In the genomic region with DNA sequence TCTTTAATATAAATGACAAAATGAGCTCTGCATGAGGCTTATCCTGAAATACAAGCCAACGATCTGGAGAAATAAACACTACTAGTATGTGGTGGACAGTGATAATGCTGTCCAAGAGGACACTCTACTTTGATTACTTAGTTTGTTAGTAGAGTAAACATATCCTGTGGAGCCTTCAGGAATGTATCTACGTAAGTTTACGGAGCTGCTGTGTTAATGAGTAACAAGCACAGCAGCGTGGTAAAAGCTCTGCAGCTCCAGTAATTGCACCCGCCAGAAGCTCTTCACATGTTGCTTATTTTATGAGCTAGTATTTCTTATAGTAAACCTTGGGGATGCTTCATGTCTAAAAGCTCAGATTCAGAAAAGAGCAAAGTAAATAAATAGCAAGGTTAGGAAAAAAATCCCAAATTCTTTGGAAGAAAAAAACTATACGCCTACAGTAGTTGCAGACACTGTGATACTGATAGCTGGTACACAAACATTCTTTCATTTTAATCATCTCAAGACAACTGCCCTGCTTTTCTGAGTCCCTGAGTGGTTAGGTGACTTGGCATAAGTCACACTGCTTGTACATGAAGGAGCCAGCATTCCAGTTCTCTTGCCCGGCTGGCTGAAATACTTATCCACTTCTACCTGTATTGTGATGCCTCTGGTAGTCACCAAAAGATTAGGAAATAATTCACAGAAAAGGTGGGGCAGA, we compare ENCODE assay signal across 9 cellular contexts. TPM values are rescaled to one million over a fixed set of nuclear protein-coding genes. Genes with fewer than 3 reads are reported as not detected.
A peak's percentile ranks its signal among the peaks of the same experiment; 100 is the strongest.
DNase-seq lines count a peak whose midpoint lies in the region; ATAC-seq and TF ChIP-seq lines count a peak whose summit lies in the region.
"Had no signal": no experiment of that assay in that cellular context is flagged by ENCODE, and none has a peak within 500 bp of the region (broad histone marks: within the 10 kb centered on the region; RNA-seq: fewer than 3 reads in every experiment).

No MANE protein-coding gene starts in this region.

- intact Hi-C loops in HCT116 (cut with micrococcal nuclease) (no loop called here), left cardiac atrium (cut with DNase I) (no loop called here), sciatic nerve (cut with DNase I) (no loop called here)

- no peak for TF ChIP-seq POLR2A in HCT116 (IDR thresholded peaks at IDR 0.05; ENCODE audit: borderline replicate concordance, extremely low read depth, insufficient read depth, insufficient read length)

- no peaks in the 10 kb centered on the region for H3K4me1 Mint-ChIP-seq in stimulated activated memory B cell treated with anti-CD40 and anti-IgM and Interleukin-4, amounts not matched to agents 10 μg/mL and 1 μg/mL and 100 μg/mL, for 72 hours

- CTCF ChIA-PET in HCT116 (lab: Charles Lee), result no interaction called here

- peaks cover 38% of the 10 kb centered on the region in 2 experiments for H3K4me1 ChIP-seq in HCT116 (ENCODE audit: control insufficient read depth in 1 of 2, insufficient read depth in 2 of 2, low read length in 2 of 2)

- no peak overlapping the region for H2AFZ ChIP-seq in HCT116 (ENCODE audit: low read depth, low read length, poor library complexity, severe bottlenecking)

- no peak overlapping the region for H3K4me3 ChIP-seq in HCT116 (replicated peaks in 1 of 2; ENCODE audit: low read depth in 1 of 2, low read length in 2 of 2)

- H3K9me3 ChIP-seq in HCT116 (ENCODE audit: control insufficient read depth in 1 of 2, insufficient read depth in 1 of 2, low read depth in 1 of 2, low read length in 2 of 2), result no peaks in the 10 kb centered on the region

- BruUV-seq in HCT116 (replicated peaks; lab: Mats Ljungman, UMichigan), result no TSS peak

- RAD21 ChIA-PET in HCT116 (lab: Charles Lee; ENCODE audit: low non-redundant PET in 1 of 2, low total read pairs in 2 of 2, uncharacterized antibody in 2 of 2, unreplicated experiment in 2 of 2), result interaction anchor here in 1 of 2 experiments (0.7 kb wide), 1 partner anchor 91 kb away, joined by 3 read pairs; no protein-coding TSS in a partner anchor

- H3K36me3 Mint-ChIP-seq in stimulated activated memory B cell treated with anti-CD40 and anti-IgM and Interleukin-4, amounts not matched to agents 10 μg/mL and 1 μg/mL and 100 μg/mL, for 72 hours, result no peaks in the 10 kb centered on the region

- no peaks in the 10 kb centered on the region for H3K27me3 Mint-ChIP-seq in stimulated activated memory B cell treated with anti-CD40 and anti-IgM and Interleukin-4, amounts not matched to agents 10 μg/mL and 1 μg/mL and 100 μg/mL, for 72 hours

- POLR2A ChIA-PET in HCT116 (lab: Charles Lee), result no interaction called here

- H3K36me3 ChIP-seq in HCT116 (ENCODE audit: control insufficient read depth in 1 of 2, insufficient read depth in 2 of 2, low read length in 2 of 2), result no peaks in the 10 kb centered on the region

- no peak for TF ChIP-seq CTCF in HCT116 (IDR thresholded peaks at IDR 0.05 in 2 of 3, conservative IDR thresholded peaks at IDR 0.05 in 1 of 3; ENCODE audit: borderline replicate concordance in 1 of 3, insufficient read depth in 1 of 3, low read depth in 2 of 3, low read length in 2 of 3)

- no peak overlapping the region for H3K9ac ChIP-seq in HCT116 (ENCODE audit: low read length)

- no peak for DNase-seq in HCT116 (ENCODE audit: low read depth, low spot score)
- DNase-seq in SW480 (ENCODE audit: low spot score), result peak; percentile 60
- no peak for DNase-seq in left cardiac atrium
- no peak for DNase-seq in sciatic nerve (ENCODE audit: low spot score)
- no peak for DNase-seq in activated CD8-positive, alpha-beta memory T cell treated with anti-CD3 and anti-CD28 coated beads for 24 hours
- DNase-seq: NCI-H187 treated with DMSO at 0.1 percent for 48 hours had no signal

- no peak overlapping the region for H3K4me3 Mint-ChIP-seq in stimulated activated memory B cell treated with anti-CD40 and anti-IgM and Interleukin-4, amounts not matched to agents 10 μg/mL and 1 μg/mL and 100 μg/mL, for 72 hours

- no peak for TF ChIP-seq RAD21 in HCT116 (IDR thresholded peaks at IDR 0.05; ENCODE audit: low read depth)

- H3K27ac Mint-ChIP-seq in stimulated activated memory B cell treated with anti-CD40 and anti-IgM and Interleukin-4, amounts not matched to agents 10 μg/mL and 1 μg/mL and 100 μg/mL, for 72 hours, result no peak overlapping the region

- H3K27me3 ChIP-seq in HCT116 (ENCODE audit: insufficient read depth, low read length), result no peaks in the 10 kb centered on the region

- no peaks in the 10 kb centered on the region for H3K9me3 Mint-ChIP-seq in stimulated activated memory B cell treated with anti-CD40 and anti-IgM and Interleukin-4, amounts not matched to agents 10 μg/mL and 1 μg/mL and 100 μg/mL, for 72 hours

- H3K9me2 ChIP-seq in HCT116 (ENCODE audit: insufficient read depth), result no peaks in the 10 kb centered on the region

- ATAC-seq in HCT116, result no peak
- ATAC-seq in left cardiac atrium, result peak; percentile 19 to 56
- ATAC-seq in sciatic nerve, result peak; percentile 25
- no peak for ATAC-seq in HG03460 (IDR thresholded peaks at IDR 0.05; ENCODE audit: unreplicated experiment)
- ATAC-seq in GM21529 (IDR thresholded peaks at IDR 0.05; ENCODE audit: unreplicated experiment), result no peak
- ATAC-seq in stimulated activated memory B cell treated with anti-CD40 and anti-IgM and Interleukin-4, amounts not matched to agents 10 μg/mL and 1 μg/mL and 100 μg/mL, for 72 hours, result no peak

- H3K27ac ChIP-seq in HCT116 (ENCODE audit: low read depth, low read length), result peak overlapping the region; percentile 33; the same call in 1 of the 2 replicates

- H3K79me2 ChIP-seq in HCT116 (ENCODE audit: insufficient read depth, low read length), result no peaks in the 10 kb centered on the region

- peak overlapping the region; percentile 22 for H3K4me2 ChIP-seq in HCT116 (ENCODE audit: low read length)

- H4K20me1 ChIP-seq in HCT116 (ENCODE audit: insufficient read depth), result no peaks in the 10 kb centered on the region

TF ChIP-seq in HCT116, 20 proteins besides CTCF, POLR2A, EP300 and RAD21:
- TF ChIP-seq TCF7L2 (IDR thresholded peaks at IDR 0.05; ENCODE audit: borderline replicate concordance, extremely low read depth, insufficient read depth, insufficient read length) (no peak), ZNF274 (IDR thresholded peaks at IDR 0.05; ENCODE audit: low read depth, low read length) (no peak), ATF3 (IDR thresholded peaks at IDR 0.05) (no peak), ZBTB33 (IDR thresholded peaks at IDR 0.05; ENCODE audit: extremely low read depth, insufficient replicate concordance, low read length) (no peak), YY1 (IDR thresholded peaks at IDR 0.05; ENCODE audit: extremely low read depth, insufficient replicate concordance, low read depth, low read length) (no peak)
- TF ChIP-seq, protein P1, sequence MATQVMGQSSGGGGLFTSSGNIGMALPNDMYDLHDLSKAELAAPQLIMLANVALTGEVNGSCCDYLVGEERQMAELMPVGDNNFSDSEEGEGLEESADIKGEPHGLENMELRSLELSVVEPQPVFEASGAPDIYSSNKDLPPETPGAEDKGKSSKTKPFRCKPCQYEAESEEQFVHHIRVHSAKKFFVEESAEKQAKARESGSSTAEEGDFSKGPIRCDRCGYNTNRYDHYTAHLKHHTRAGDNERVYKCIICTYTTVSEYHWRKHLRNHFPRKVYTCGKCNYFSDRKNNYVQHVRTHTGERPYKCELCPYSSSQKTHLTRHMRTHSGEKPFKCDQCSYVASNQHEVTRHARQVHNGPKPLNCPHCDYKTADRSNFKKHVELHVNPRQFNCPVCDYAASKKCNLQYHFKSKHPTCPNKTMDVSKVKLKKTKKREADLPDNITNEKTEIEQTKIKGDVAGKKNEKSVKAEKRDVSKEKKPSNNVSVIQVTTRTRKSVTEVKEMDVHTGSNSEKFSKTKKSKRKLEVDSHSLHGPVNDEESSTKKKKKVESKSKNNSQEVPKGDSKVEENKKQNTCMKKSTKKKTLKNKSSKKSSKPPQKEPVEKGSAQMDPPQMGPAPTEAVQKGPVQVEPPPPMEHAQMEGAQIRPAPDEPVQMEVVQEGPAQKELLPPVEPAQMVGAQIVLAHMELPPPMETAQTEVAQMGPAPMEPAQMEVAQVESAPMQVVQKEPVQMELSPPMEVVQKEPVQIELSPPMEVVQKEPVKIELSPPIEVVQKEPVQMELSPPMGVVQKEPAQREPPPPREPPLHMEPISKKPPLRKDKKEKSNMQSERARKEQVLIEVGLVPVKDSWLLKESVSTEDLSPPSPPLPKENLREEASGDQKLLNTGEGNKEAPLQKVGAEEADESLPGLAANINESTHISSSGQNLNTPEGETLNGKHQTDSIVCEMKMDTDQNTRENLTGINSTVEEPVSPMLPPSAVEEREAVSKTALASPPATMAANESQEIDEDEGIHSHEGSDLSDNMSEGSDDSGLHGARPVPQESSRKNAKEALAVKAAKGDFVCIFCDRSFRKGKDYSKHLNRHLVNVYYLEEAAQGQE (IDR thresholded peaks at IDR 0.05; ENCODE audit: low read depth), result no peak

RNA-seq across cellular contexts. Expression of gene CCDC34, which starts 32.7 kb away (rescaled TPM):
- total RNA-seq in HCT116 (2021; ENCODE audit: unreplicated experiment) (18.7 TPM), left cardiac atrium (1 to 10 TPM; 2.0 to 3.0 TPM), sciatic nerve (7.8 TPM)
- polyA plus RNA-seq in HCT116 (2012), result 5.2 and 6.6 TPM in 2 replicates

Comparison
In these comparisons a context has a peak if more than half of its experiments do, and no peak if none do; other contexts are left out.
1. ATAC-seq: peak in left cardiac atrium (2 of 2) and sciatic nerve (single experiment); none in HCT116 (single experiment), HG03460 (single experiment), GM21529 (single experiment) and stimulated activated memory B cell treated with anti-CD40 and anti-IgM and Interleukin-4, amounts not matched to agents 10 μg/mL and 1 μg/mL and 100 μg/mL, for 72 hours (single experiment).